Comparison of ENCODE assay signal across 17 cellular contexts in genomic region chr1:24978383-24979032, GRCh38. TPM values are rescaled to one million over a fixed set of nuclear protein-coding genes. Genes with fewer than 3 reads are reported as not detected.
DNase-seq lines count a peak whose midpoint lies in the region; ATAC-seq lines count a peak whose summit lies in the region.
"Had no signal": no experiment of that assay in that cellular context is flagged by ENCODE, and none has a peak within 500 bp of the region (broad histone marks: within the 10 kb centered on the region; RNA-seq: fewer than 3 reads in every experiment).

No MANE protein-coding gene starts in this region.

- H3K36me3 Mint-ChIP-seq in activated naive CD4-positive, alpha-beta T cell treated with anti-CD3 and anti-CD28 coated beads for 36 hours (ENCODE audit: low read depth), result peaks cover 14% of the 10 kb centered on the region
- H3K36me3 Mint-ChIP-seq in IgD-negative memory B cell, result peaks cover 5% of the 10 kb centered on the region
- peaks cover 34% of the 10 kb centered on the region for H3K36me3 Mint-ChIP-seq in activated CD8-positive, alpha-beta T cell treated with anti-CD3 and anti-CD28 coated beads, Interleukin-2, amount 10 ng/mL, durations not matched to agents 7 days and 5 days (ENCODE audit: low read depth)

- H3K4me1 Mint-ChIP-seq in activated naive CD4-positive, alpha-beta T cell treated with anti-CD3 and anti-CD28 coated beads for 36 hours (ENCODE audit: low read depth), result peaks cover 65% of the 10 kb centered on the region
- peaks cover 0 to 3% (median 0%) of the 10 kb centered on the region in 3 donors for H3K4me1 Mint-ChIP-seq in IgD-negative memory B cell
- peaks cover 75% of the 10 kb centered on the region for H3K4me1 Mint-ChIP-seq in activated CD8-positive, alpha-beta T cell treated with anti-CD3 and anti-CD28 coated beads, Interleukin-2, amount 10 ng/mL, durations not matched to agents 7 days and 5 days (ENCODE audit: low read depth)
- H3K4me1 Mint-ChIP-seq: GM23338 had no signal

- no peak for ATAC-seq in activated CD8-positive, alpha-beta T cell treated with anti-CD3 and anti-CD28 coated beads, Interleukin-2, amount 10 ng/mL, durations not matched to agents 7 days and 5 days
- peak; percentile 34 for ATAC-seq in stimulated activated naive CD8-positive, alpha-beta T cell treated with anti-CD3 and anti-CD28 coated beads, Interleukin-15, Interleukin-2, amounts not matched to agents 100 U/mL and 50 U/mL, for 24 hours
- ATAC-seq in HG02571 (IDR thresholded peaks at IDR 0.05; ENCODE audit: unreplicated experiment), result no peak
- no peak for ATAC-seq in HG03045 (IDR thresholded peaks at IDR 0.05; ENCODE audit: unreplicated experiment)
- ATAC-seq: GM23338 had no signal

- H3K4me3 Mint-ChIP-seq in activated naive CD4-positive, alpha-beta T cell treated with anti-CD3 and anti-CD28 coated beads for 36 hours, result no peak overlapping the region
- no peak overlapping the region for H3K4me3 Mint-ChIP-seq in IgD-negative memory B cell
- H3K4me3 Mint-ChIP-seq in activated CD8-positive, alpha-beta T cell treated with anti-CD3 and anti-CD28 coated beads, Interleukin-2, amount 10 ng/mL, durations not matched to agents 7 days and 5 days, result no peak overlapping the region
- H3K4me3 Mint-ChIP-seq: activated CD4-positive, alpha-beta T cell treated with anti-CD3 and anti-CD28 coated beads, Interleukin-2, amount 10 ng/mL, durations not matched to agents 7 days and 5 days; GM23338 had no signal

- intact Hi-C loops in activated naive CD4-positive, alpha-beta T cell treated with anti-CD3 and anti-CD28 coated beads for 36 hours (cut with micrococcal nuclease), result no loop called here

- peaks cover 26% of the 10 kb centered on the region for H3K9me3 Mint-ChIP-seq in activated naive CD4-positive, alpha-beta T cell treated with anti-CD3 and anti-CD28 coated beads for 36 hours
- H3K9me3 Mint-ChIP-seq in IgD-negative memory B cell, result peaks cover 7 to 26% (median 17%) of the 10 kb centered on the region in 3 donors
- peaks cover 35% of the 10 kb centered on the region for H3K9me3 Mint-ChIP-seq in activated CD8-positive, alpha-beta T cell treated with anti-CD3 and anti-CD28 coated beads, Interleukin-2, amount 10 ng/mL, durations not matched to agents 7 days and 5 days (ENCODE audit: insufficient read depth)

- no peak for DNase-seq in activated naive CD4-positive, alpha-beta T cell treated with anti-CD3 and anti-CD28 coated beads for 36 hours
- no peak for DNase-seq in activated naive CD4-positive, alpha-beta T cell treated with Interleukin-2 at 50 U/mL for 16 hours
- no peak for DNase-seq in activated CD8-positive, alpha-beta T cell treated with anti-CD3 and anti-CD28 coated beads, Interleukin-2, amount 10 ng/mL, durations not matched to agents 7 days and 5 days
- no peak for DNase-seq in stimulated activated naive CD8-positive, alpha-beta T cell treated with anti-CD3 and anti-CD28 coated beads, Interleukin-15, Interleukin-2, amounts not matched to agents 100 U/mL and 50 U/mL, for 24 hours
- no peak for DNase-seq in stimulated activated naive CD4-positive, alpha-beta T cell treated with Interleukin-2 at 50 U/mL for 16 hours (lab: John Stamatoyannopoulos, UW)
- DNase-seq: activated CD4-positive, alpha-beta T cell treated with anti-CD3 and anti-CD28 coated beads, Interleukin-2, amount 10 ng/mL, durations not matched to agents 7 days and 5 days; COR-L47; kidney glomerular epithelial cell; NCI-H1694; sigmoid colon; stomach; trophoblast cell had no signal

- no peaks in the 10 kb centered on the region for H3K27me3 Mint-ChIP-seq in activated naive CD4-positive, alpha-beta T cell treated with anti-CD3 and anti-CD28 coated beads for 36 hours (ENCODE audit: low read depth)
- peaks cover 3% of the 10 kb centered on the region for H3K27me3 Mint-ChIP-seq in IgD-negative memory B cell
- no peaks in the 10 kb centered on the region for H3K27me3 Mint-ChIP-seq in activated CD8-positive, alpha-beta T cell treated with anti-CD3 and anti-CD28 coated beads, Interleukin-2, amount 10 ng/mL, durations not matched to agents 7 days and 5 days (ENCODE audit: low read depth)
- H3K27me3 Mint-ChIP-seq: activated CD4-positive, alpha-beta T cell treated with anti-CD3 and anti-CD28 coated beads, Interleukin-2, amount 10 ng/mL, durations not matched to agents 7 days and 5 days had no signal

- CTCF ChIA-PET in activated naive CD4-positive, alpha-beta T cell treated with anti-CD3 and anti-CD28 coated beads for 36 hours (lab: Charles Lee), result interaction anchor here (0.6 to 3.2 kb wide), 6 partner anchors 9 to 59 kb away, joined by 3 to 13 read pairs (median 6); no protein-coding TSS in a partner anchor
- CTCF ChIA-PET in activated CD8-positive, alpha-beta T cell treated with anti-CD3 and anti-CD28 coated beads, Interleukin-2, amount 10 ng/mL, durations not matched to agents 7 days and 5 days (lab: Charles Lee), result interaction anchor here (0.8 to 1.9 kb wide), 5 partner anchors 8 to 60 kb away, joined by 3 to 7 read pairs (median 4); no protein-coding TSS in a partner anchor

- POLR2A ChIA-PET in activated CD8-positive, alpha-beta T cell treated with anti-CD3 and anti-CD28 coated beads, Interleukin-2, amount 10 ng/mL, durations not matched to agents 7 days and 5 days (lab: Charles Lee), result interaction anchor here (0.6 to 2.4 kb wide), 5 partner anchors 9 to 1377 kb away, joined by 3 to 8 read pairs (median 5); no protein-coding TSS in a partner anchor

- H3K27ac Mint-ChIP-seq in activated naive CD4-positive, alpha-beta T cell treated with anti-CD3 and anti-CD28 coated beads for 36 hours, result peak overlapping the region; percentile 40
- H3K27ac Mint-ChIP-seq in IgD-negative memory B cell, result peak overlapping the region in 2 of 3 donors; percentile 16 to 81
- peak overlapping the region; percentile 68 for H3K27ac Mint-ChIP-seq in activated CD8-positive, alpha-beta T cell treated with anti-CD3 and anti-CD28 coated beads, Interleukin-2, amount 10 ng/mL, durations not matched to agents 7 days and 5 days
- H3K27ac Mint-ChIP-seq: activated CD4-positive, alpha-beta T cell treated with anti-CD3 and anti-CD28 coated beads, Interleukin-2, amount 10 ng/mL, durations not matched to agents 7 days and 5 days; GM23338 had no signal

RNA-seq across cellular contexts. Expression of gene RUNX3, which starts 48.4 kb away (rescaled TPM):
- 10 to 100 TPM; 72.3 to 83.8 TPM for total RNA-seq in activated naive CD4-positive, alpha-beta T cell treated with anti-CD3 and anti-CD28 coated beads for 36 hours
- polyA plus RNA-seq in IgD-negative memory B cell, result 30.1 TPM
- total RNA-seq in activated CD8-positive, alpha-beta T cell treated with anti-CD3 and anti-CD28 coated beads, Interleukin-2, amount 10 ng/mL, durations not matched to agents 7 days and 5 days, result 100 to 1,000 TPM; 144 to 147 TPM
- total RNA-seq: frontal cortex had no signal
